In genomic region chr9:16771352-16771751, GRCh38 we compare ENCODE assay signal across 18 cellular contexts.
DNase-seq lines count a peak whose midpoint lies in the region; ATAC-seq, FAIRE-seq and TF ChIP-seq lines count a peak whose summit lies in the region.
"Had no signal": no experiment of that assay in that cellular context is flagged by ENCODE, and none has a peak within 500 bp of the region (broad histone marks: within the 10 kb centered on the region; RNA-seq: fewer than 3 reads in every experiment).

No MANE protein-coding gene starts in this region.

- H2BK15ac ChIP-seq in IMR-90 (ENCODE audit: low read depth, low read length): no peak overlapping the region

- no peak overlapping the region for H3K4ac ChIP-seq in IMR-90 (ENCODE audit: low read depth, low read length)

- H3K79me1 ChIP-seq in IMR-90 (ENCODE audit: low read depth in 1 of 2, low read length in 2 of 2): peaks cover 34 to 68% of the 10 kb centered on the region in 2 experiments

- no peaks in the 10 kb centered on the region; the same call in 1 of the 2 replicates for H3K9me1 ChIP-seq in IMR-90 (ENCODE audit: insufficient read depth, low read length)

- BruUV-seq in IMR-90 (replicated peaks; lab: Mats Ljungman, UMichigan): no TSS peak

- peaks cover 4% of the 10 kb centered on the region for H3K4me1 Mint-ChIP-seq in astrocyte (ENCODE audit: low read depth, unreplicated experiment)

- no peak for FAIRE-seq in astrocyte (lab: Jason Lieb, UNC)
- FAIRE-seq: D721Med, G401.6, GM12891, GM19239, H54 had no signal

- H2AFZ ChIP-seq in IMR-90 (replicated peaks; ENCODE audit: low read length, poor library complexity) (no peak overlapping the region), astrocyte (ENCODE audit: low read depth, low read length) (no peak overlapping the region), smooth muscle cell (ENCODE audit: low read depth) (no peak overlapping the region)

- dilution Hi-C loops in IMR-90 (cut with HindIII; ENCODE audit: low sequenced_read_pairs, unreplicated experiment): no loop called here

- no peak overlapping the region for H3K56ac ChIP-seq in IMR-90 (ENCODE audit: extremely low read depth, insufficient read depth, low read length)

- H3K9ac ChIP-seq in IMR-90 (ENCODE audit: low read depth, low read length) (no peak overlapping the region), astrocyte (ENCODE audit: low read length) (no peak overlapping the region), smooth muscle cell (ENCODE audit: low read depth) (no peak overlapping the region)

- POLR2A ChIA-PET in IMR-90 (lab: Charles Lee; ENCODE audit: unreplicated experiment): no interaction called here

- no peak overlapping the region for H4K91ac ChIP-seq in IMR-90 (ENCODE audit: insufficient read depth, low read depth, low read length)

- no peak for TF ChIP-seq CTCF in IMR-90 (conservative IDR thresholded peaks at IDR 0.05; ENCODE audit: low read depth, low read length)
- no peak for TF ChIP-seq CTCF in astrocyte (IDR thresholded peaks at IDR 0.05; ENCODE audit: insufficient read depth, low read depth, low read length)
- no peak for TF ChIP-seq CTCF in fibroblast of pulmonary artery (IDR thresholded peaks at IDR 0.05; ENCODE audit: low read length, missing control alignments)
- no peak for TF ChIP-seq CTCF in smooth muscle cell (IDR thresholded peaks at IDR 0.05; ENCODE audit: borderline replicate concordance, insufficient read depth, poor library complexity, severe bottlenecking)
- no peak for TF ChIP-seq CTCF in Peyer's patch (IDR thresholded peaks at IDR 0.05)

- peak; percentile 34 for DNase-seq in IMR-90
- peak; percentile 29 for DNase-seq in astrocyte (ENCODE audit: low read depth)
- peak; percentile 30 for DNase-seq in fibroblast of pulmonary artery (ENCODE audit: low read depth)
- DNase-seq in smooth muscle cell (lab: John Stamatoyannopoulos, UW; ENCODE audit: unreplicated experiment): no peak
- no peak for DNase-seq in Peyer's patch
- DNase-seq in AG08395 (ENCODE audit: low spot score): no peak
- DNase-seq in substantia nigra (lab: John Stamatoyannopoulos, UW): no peak
- DNase-seq: BE2C; C1 segment of cervical spinal cord; Caco-2; CD4-positive, alpha-beta T cell; HCEC 1CT had no signal

- no peak overlapping the region for H4K8ac ChIP-seq in IMR-90 (ENCODE audit: low read depth in 2 of 2, low read length in 2 of 2)

- no peak overlapping the region for H3K23ac ChIP-seq in IMR-90 (ENCODE audit: low read depth, low read length)

- no peak overlapping the region for H2BK20ac ChIP-seq in IMR-90 (ENCODE audit: low read depth, low read length)

- no peak overlapping the region for H2AK9ac ChIP-seq in IMR-90 (replicated peaks; ENCODE audit: low read depth, low read length, poor library complexity)

- no CpG with 5 or more reads among the region's 1 CpG for WGBS in IMR-90 (ENCODE audit: extremely low coverage in 2 of 2, insufficient read length in 1 of 2), 2 experiments
- 26% methylated on average over 1 of the region's 1 CpG for WGBS in smooth muscle cell (ENCODE audit: low lambda C conversion rate)

- in situ Hi-C loops in IMR-90 (cut with MboI; ENCODE audit: low sequenced_read_pairs): no loop called here

- intact Hi-C loops in IMR-90 (cut with micrococcal nuclease): no loop called here

- no peaks in the 10 kb centered on the region for H3K36me3 Mint-ChIP-seq in astrocyte (ENCODE audit: low read depth, unreplicated experiment)

- H3K9me3 Mint-ChIP-seq in astrocyte (ENCODE audit: unreplicated experiment): no peaks in the 10 kb centered on the region
- H3K9me3 Mint-ChIP-seq: CD4-positive, alpha-beta T cell had no signal

- H3K79me2 ChIP-seq in astrocyte (ENCODE audit: insufficient read depth, low read length): no peaks in the 10 kb centered on the region
- H3K79me2 ChIP-seq in smooth muscle cell (ENCODE audit: low read depth): peaks cover 6% of the 10 kb centered on the region

- no peaks in the 10 kb centered on the region for H3K27me3 Mint-ChIP-seq in astrocyte (ENCODE audit: low read depth, unreplicated experiment)
- H3K27me3 Mint-ChIP-seq: CD4-positive, alpha-beta T cell had no signal

- H4K5ac ChIP-seq in IMR-90 (ENCODE audit: low read depth, low read length): no peak overlapping the region

- no peak overlapping the region for H3K4me3 ChIP-seq in IMR-90 (ENCODE audit: insufficient read depth, low read depth, low read length)
- H3K4me3 ChIP-seq in astrocyte (ENCODE audit: insufficient read depth, low read depth, low read length): no peak overlapping the region
- no peak overlapping the region for H3K4me3 ChIP-seq in fibroblast of pulmonary artery (replicated peaks; ENCODE audit: low read depth, low read length)
- no peak overlapping the region for H3K4me3 ChIP-seq in smooth muscle cell
- no peak overlapping the region for H3K4me3 ChIP-seq in Peyer's patch

- no peak overlapping the region for H3K4me3 Mint-ChIP-seq in astrocyte (ENCODE audit: unreplicated experiment)
- H3K4me3 Mint-ChIP-seq: CD4-positive, alpha-beta T cell had no signal

- CTCF ChIA-PET in IMR-90 (lab: Yijun Ruan, JAX): no interaction called here

- no peak overlapping the region for H2BK120ac ChIP-seq in IMR-90 (ENCODE audit: low read depth, low read length)

- H3K4me2 ChIP-seq in IMR-90 (ENCODE audit: low read depth, low read length) (no peak overlapping the region), astrocyte (ENCODE audit: low read length) (no peak overlapping the region), smooth muscle cell (peak overlapping the region; percentile 50)

- no peak overlapping the region for H2BK5ac ChIP-seq in IMR-90 (ENCODE audit: low read depth, low read length, poor library complexity, severe bottlenecking)

- H3K18ac ChIP-seq in IMR-90 (ENCODE audit: low read depth, low read length): no peak overlapping the region

- H3K4me1 ChIP-seq in IMR-90 (ENCODE audit: control insufficient read depth, insufficient read depth, low read length) (peaks cover 4% of the 10 kb centered on the region; the same call in 1 of the 2 replicates), astrocyte (ENCODE audit: insufficient read depth, low read length) (no peaks in the 10 kb centered on the region), smooth muscle cell (ENCODE audit: low read depth) (no peaks in the 10 kb centered on the region), Peyer's patch (no peaks in the 10 kb centered on the region)
- H3K4me1 ChIP-seq: BE2C, Caco-2 had no signal

- no peak overlapping the region for H3K27ac Mint-ChIP-seq in astrocyte (ENCODE audit: unreplicated experiment)
- H3K27ac Mint-ChIP-seq: CD4-positive, alpha-beta T cell had no signal

- H3K27me3 ChIP-seq in IMR-90 (ENCODE audit: control insufficient read depth, insufficient read depth, low read length) (no peaks in the 10 kb centered on the region), astrocyte (ENCODE audit: insufficient read depth, low read length) (no peaks in the 10 kb centered on the region), smooth muscle cell (ENCODE audit: low read depth) (no peaks in the 10 kb centered on the region), Peyer's patch (no peaks in the 10 kb centered on the region)
- H3K27me3 ChIP-seq: BE2C had no signal

- H2AK5ac ChIP-seq in IMR-90 (ENCODE audit: low read depth, low read length): no peak overlapping the region

- TF ChIP-seq POLR2A in IMR-90 (IDR thresholded peaks at IDR 0.05; ENCODE audit: low read depth, low read length) (no peak), Peyer's patch (IDR thresholded peaks at IDR 0.05) (no peak)

- no peak for TF ChIP-seq RAD21 in IMR-90 (IDR thresholded peaks at IDR 0.05; ENCODE audit: low read length)

- no peaks in the 10 kb centered on the region for H3F3A ChIP-seq in smooth muscle cell (ENCODE audit: low read depth)

- no peaks in the 10 kb centered on the region for H4K20me1 ChIP-seq in IMR-90 (ENCODE audit: insufficient read depth, low read length)
- H4K20me1 ChIP-seq in astrocyte (ENCODE audit: insufficient read depth, low read length): peaks cover 12% of the 10 kb centered on the region
- H4K20me1 ChIP-seq in smooth muscle cell (ENCODE audit: low read depth): no peaks in the 10 kb centered on the region

- no peak overlapping the region for H3K27ac ChIP-seq in IMR-90 (ENCODE audit: insufficient read depth, low read length)
- H3K27ac ChIP-seq in astrocyte (ENCODE audit: low read depth, low read length): no peak overlapping the region
- H3K27ac ChIP-seq in smooth muscle cell (ENCODE audit: low read depth): no peak overlapping the region
- no peak overlapping the region for H3K27ac ChIP-seq in Peyer's patch
- H3K27ac ChIP-seq in substantia nigra (ENCODE audit: low read depth, low read length, poor library complexity, severe bottlenecking): no peak overlapping the region
- H3K27ac ChIP-seq: HL-60 had no signal

- no peak overlapping the region for H3K14ac ChIP-seq in IMR-90 (replicated peaks; ENCODE audit: low read depth, low read length)

- no peak for ATAC-seq in IMR-90 (ENCODE audit: low read depth)

- peaks cover 6% of the 10 kb centered on the region for H3K36me3 ChIP-seq in IMR-90 (ENCODE audit: control insufficient read depth, insufficient read depth, low read length)
- H3K36me3 ChIP-seq in astrocyte (ENCODE audit: insufficient read depth, low read length): no peaks in the 10 kb centered on the region
- no peaks in the 10 kb centered on the region for H3K36me3 ChIP-seq in smooth muscle cell (ENCODE audit: low read depth)
- no peaks in the 10 kb centered on the region for H3K36me3 ChIP-seq in Peyer's patch
- H3K36me3 ChIP-seq: BE2C had no signal

- H3K9me3 ChIP-seq in IMR-90 (ENCODE audit: control insufficient read depth, insufficient read depth, low read length) (no peaks in the 10 kb centered on the region), astrocyte (ENCODE audit: insufficient read depth, low read depth, low read length) (no peaks in the 10 kb centered on the region), smooth muscle cell (replicated peaks; ENCODE audit: low read depth) (no peaks in the 10 kb centered on the region), Peyer's patch (no peaks in the 10 kb centered on the region)
- H3K9me3 ChIP-seq: BE2C, Caco-2 had no signal

TF ChIP-seq in IMR-90, 13 proteins besides CTCF, POLR2A, EP300 and RAD21:
- TF ChIP-seq SMC3 (IDR thresholded peaks at IDR 0.05; ENCODE audit: low read depth, low read length): no peak
- TF ChIP-seq CHD1 (IDR thresholded peaks at IDR 0.05; ENCODE audit: low read depth, low read length): no peak
- no peak for TF ChIP-seq RFX5 (IDR thresholded peaks at IDR 0.05; ENCODE audit: low read depth, low read length)
- peak; percentile 68 for TF ChIP-seq MAFK (IDR thresholded peaks at IDR 0.05; ENCODE audit: low read depth, low read length)
- TF ChIP-seq BHLHE40 (IDR thresholded peaks at IDR 0.05; ENCODE audit: low read depth, low read length): no peak
- TF ChIP-seq ELK1 (IDR thresholded peaks at IDR 0.05; ENCODE audit: borderline replicate concordance, low read depth, low read length): no peak

Comparison
In these comparisons a context has a peak if more than half of its experiments do, and no peak if none do; other contexts are left out.
1. DNase-seq: peak in IMR-90 (single experiment), astrocyte (single experiment) and fibroblast of pulmonary artery (single experiment); none in smooth muscle cell (single experiment), Peyer's patch (0 of 3), AG08395 (single experiment) and substantia nigra (0 of 49).